ENCODE assay signal across 10 cellular contexts in genomic region chr13:89514534-89515312, GRCh38.
A peak's percentile ranks its signal among the peaks of the same experiment; 100 is the strongest.
DNase-seq lines count a peak whose midpoint lies in the region; ATAC-seq and TF ChIP-seq lines count a peak whose summit lies in the region.
"Had no signal": no experiment of that assay in that cellular context is flagged by ENCODE, and none has a peak within 500 bp of the region (broad histone marks: within the 10 kb centered on the region; RNA-seq: fewer than 3 reads in every experiment).

No MANE protein-coding gene starts in this region.

- no peaks in the 10 kb centered on the region for H4K20me1 ChIP-seq in SK-N-SH (ENCODE audit: insufficient read depth)

- H3K27ac ChIP-seq in SK-N-SH (ENCODE audit: low read depth in 2 of 2, low read length in 1 of 2): no peak overlapping the region; a peak in 1 of 4 replicates
- peak overlapping the region in 9 of 10 donors; percentile 11 to 72 (median 51) for H3K27ac ChIP-seq in heart right ventricle

- intact Hi-C loops in heart right ventricle (cut with DNase I): loop anchor here in 1 of 10 donors (10.0 kb wide), 1 partner anchor 60 kb away; no protein-coding TSS in a partner anchor
- intact Hi-C loops in posterior vena cava (cut with DNase I): no loop called here

- H3K36me3 ChIP-seq in SK-N-SH (replicated peaks in 1 of 2; ENCODE audit: control insufficient read depth in 1 of 2, insufficient read depth in 2 of 2, low read length in 1 of 2) (no peaks in the 10 kb centered on the region), heart right ventricle (no peaks in the 10 kb centered on the region)

- TF ChIP-seq CTCF in SK-N-SH (IDR thresholded peaks at IDR 0.05) (no peak), heart right ventricle (IDR thresholded peaks at IDR 0.05) (no peak), type B pancreatic cell (conservative IDR thresholded peaks at IDR 0.05) (no peak)

- peak overlapping the region; percentile 47 for H3K27ac Mint-ChIP-seq in type B pancreatic cell
- H3K27ac Mint-ChIP-seq: activated naive CD4-positive, alpha-beta T cell treated with anti-CD3 and anti-CD28 coated beads, Interleukin-2, amount 50 U/mL, for 24 hours had no signal

- CTCF ChIA-PET in SK-N-SH (lab: Yijun Ruan, JAX): no interaction called here

- H3K27me3 ChIP-seq in SK-N-SH (ENCODE audit: insufficient read depth): no peaks in the 10 kb centered on the region
- H3K27me3 ChIP-seq in heart right ventricle: no peaks in the 10 kb centered on the region

- TF ChIP-seq RAD21 in SK-N-SH (IDR thresholded peaks at IDR 0.05; ENCODE audit: low read length): no peak

- H3K27me3 Mint-ChIP-seq in type B pancreatic cell: no peaks in the 10 kb centered on the region
- H3K27me3 Mint-ChIP-seq: activated naive CD4-positive, alpha-beta T cell treated with anti-CD3 and anti-CD28 coated beads, Interleukin-2, amount 50 U/mL, for 24 hours had no signal

- no peak for TF ChIP-seq EP300 in SK-N-SH (IDR thresholded peaks at IDR 0.05; ENCODE audit: borderline replicate concordance in 1 of 2, low read depth in 1 of 2, low read length in 1 of 2)

- no peaks in the 10 kb centered on the region for H3F3A ChIP-seq in SK-N-SH (replicated peaks; ENCODE audit: insufficient read depth)

- peak overlapping the region; percentile 48 for H3K4me3 Mint-ChIP-seq in type B pancreatic cell
- H3K4me3 Mint-ChIP-seq: activated naive CD4-positive, alpha-beta T cell treated with anti-CD3 and anti-CD28 coated beads, Interleukin-2, amount 50 U/mL, for 24 hours had no signal

- H3K4me3 ChIP-seq in SK-N-SH (ENCODE audit: low read depth in 2 of 2, low read length in 1 of 2) (no peak overlapping the region), heart right ventricle (no peak overlapping the region)

- H3K9me2 ChIP-seq in SK-N-SH: no peaks in the 10 kb centered on the region

- 0 out of 2 replicates have a peak overlapping the region, but pooled peaks have one; percentile 29 for H2AFZ ChIP-seq in SK-N-SH (ENCODE audit: low read depth)

- H3K9ac ChIP-seq in SK-N-SH: no peak overlapping the region

- peaks cover 8% of the 10 kb centered on the region for H3K9me3 Mint-ChIP-seq in type B pancreatic cell

- H3K4me1 ChIP-seq in SK-N-SH (ENCODE audit: control insufficient read depth in 1 of 2, insufficient read depth in 2 of 2, low read depth in 1 of 2, low read length in 1 of 2) (no peaks in the 10 kb centered on the region; a peak in 1 of 4 replicates), heart right ventricle (peaks cover 0 to 16% (median 0%) of the 10 kb centered on the region in 9 donors)

- 42% methylated on average over 4 of the region's 4 CpGs for WGBS in SK-N-SH (ENCODE audit: low lambda C conversion rate)
- 13 to 24% methylated on average over 4 of the region's 4 CpGs for WGBS in heart right ventricle, 2 donors

- peak; percentile 33 to 97 (median 86) for ATAC-seq in heart right ventricle
- no peak for ATAC-seq in GM18868 (IDR thresholded peaks at IDR 0.05; ENCODE audit: unreplicated experiment)

- H3K79me2 ChIP-seq in SK-N-SH (ENCODE audit: insufficient read depth): no peaks in the 10 kb centered on the region

- no peaks in the 10 kb centered on the region for H3K9me3 ChIP-seq in SK-N-SH
- peaks cover 0 to 23% (median 0%) of the 10 kb centered on the region in 11 donors for H3K9me3 ChIP-seq in heart right ventricle

- DNase-seq in NCI-H1417 (lab: John Stamatoyannopoulos, UW) (peak in 2 of 3 experiments; percentile 45 to 64), NCI-H1417 treated with DMSO at 0.1 percent for 48 hours (lab: John Stamatoyannopoulos, UW) (no peak), SK-N-SH (no peak), heart right ventricle (peak in 1 of 2 donors; percentile 8), type B pancreatic cell (ENCODE audit: extremely low spot score, unreplicated experiment) (no peak), cortex of kidney (lab: John Stamatoyannopoulos, UW) (no peak), posterior vena cava (ENCODE audit: low spot score) (no peak)
- DNase-seq: T-helper 1 cell had no signal

- POLR2A ChIA-PET in SK-N-SH (lab: Yijun Ruan, JAX): no interaction called here

- peaks cover 15% of the 10 kb centered on the region for H3K4me1 Mint-ChIP-seq in type B pancreatic cell (ENCODE audit: unreplicated experiment)
- H3K4me1 Mint-ChIP-seq: activated naive CD4-positive, alpha-beta T cell treated with anti-CD3 and anti-CD28 coated beads, Interleukin-2, amount 50 U/mL, for 24 hours had no signal

- H3K36me3 Mint-ChIP-seq in type B pancreatic cell: no peaks in the 10 kb centered on the region
- H3K36me3 Mint-ChIP-seq: activated naive CD4-positive, alpha-beta T cell treated with anti-CD3 and anti-CD28 coated beads, Interleukin-2, amount 50 U/mL, for 24 hours had no signal

- H3K4me2 ChIP-seq in SK-N-SH: no peak overlapping the region

TF ChIP-seq in SK-N-SH, 30 proteins besides CTCF, POLR2A, EP300 and RAD21:
- TF ChIP-seq ELF1 (IDR thresholded peaks at IDR 0.05) (no peak), USF2 (IDR thresholded peaks at IDR 0.05; ENCODE audit: borderline replicate concordance, low read depth, low read length) (no peak), IRF3 (IDR thresholded peaks at IDR 0.05; ENCODE audit: low read depth, low read length) (no peak), GATA2 (CRISPR knock-in tag; IDR thresholded peaks at IDR 0.05) (no peak), ZBTB33 (IDR thresholded peaks at IDR 0.05; ENCODE audit: borderline replicate concordance, low read depth) (no peak), JUND (IDR thresholded peaks at IDR 0.05) (no peak)

Comparison
In these comparisons a context has a peak if more than half of its experiments do, and no peak if none do; other contexts are left out.
1. DNase-seq: peak in NCI-H1417 (2 of 3); none in NCI-H1417 treated with DMSO at 0.1 percent for 48 hours (single experiment), SK-N-SH (single experiment), type B pancreatic cell (single experiment), cortex of kidney (single experiment) and posterior vena cava (single experiment).
2. H3K27ac ChIP-seq: peak in heart right ventricle (9 of 10); none in SK-N-SH (0 of 2).